27 cellular contexts compared by ENCODE assay signal in genomic region chr2:24101992-24102391, GRCh38. TPM values are rescaled to one million over a fixed set of nuclear protein-coding genes. Genes with fewer than 3 reads are reported as not detected.
DNase-seq lines count a peak whose midpoint lies in the region; ATAC-seq, FAIRE-seq and TF ChIP-seq lines count a peak whose summit lies in the region.
"Had no signal": no experiment of that assay in that cellular context is flagged by ENCODE, and none has a peak within 500 bp of the region (broad histone marks: within the 10 kb centered on the region; RNA-seq: fewer than 3 reads in every experiment).

No MANE protein-coding gene starts in this region.

- H3K4me1 Mint-ChIP-seq in activated T-cell treated with anti-CD3 and anti-CD28 coated beads, Interleukin-2, amount 50 U/mL, for 24 hours (ENCODE audit: low read depth): no peaks in the 10 kb centered on the region
- H3K4me1 Mint-ChIP-seq: CD14-positive monocyte; CD4-positive, alpha-beta memory T cell; CD8-positive, alpha-beta memory T cell had no signal

- H3K9me3 ChIP-seq in A673 (ENCODE audit: low read depth, low read length, poor library complexity, severe bottlenecking) (no peaks in the 10 kb centered on the region), SK-N-SH (peaks cover 7% of the 10 kb centered on the region; the same call in 1 of the 2 replicates), GM12878 (replicated peaks; ENCODE audit: control insufficient read depth, insufficient read depth, low read length) (no peaks in the 10 kb centered on the region; the same call in 1 of the 3 replicates), vagina (no peaks in the 10 kb centered on the region)
- H3K9me3 ChIP-seq: A549, BE2C had no signal

- intact Hi-C loops in A673 (cut with micrococcal nuclease; ENCODE audit: unreplicated experiment): no loop called here
- intact Hi-C loops in GM12878 (cut with micrococcal nuclease; ENCODE audit: unreplicated experiment): no loop called here
- intact Hi-C loops in vagina (cut with DNase I): no loop called here

- H3K27me3 Mint-ChIP-seq in activated T-cell treated with anti-CD3 and anti-CD28 coated beads, Interleukin-2, amount 50 U/mL, for 24 hours: no peaks in the 10 kb centered on the region
- H3K27me3 Mint-ChIP-seq: CD4-positive, alpha-beta memory T cell; CD8-positive, alpha-beta memory T cell had no signal

- H3K36me3 Mint-ChIP-seq in activated T-cell treated with anti-CD3 and anti-CD28 coated beads, Interleukin-2, amount 50 U/mL, for 24 hours (ENCODE audit: low read depth): peaks cover 21% of the 10 kb centered on the region

- no peaks in the 10 kb centered on the region for H3K9me2 ChIP-seq in SK-N-SH

- no peaks in the 10 kb centered on the region for H3K79me2 ChIP-seq in SK-N-SH (ENCODE audit: insufficient read depth)
- no peaks in the 10 kb centered on the region for H3K79me2 ChIP-seq in GM12878 (ENCODE audit: control insufficient read depth, insufficient read depth, low read length)

- H3K27me3 ChIP-seq in A673 (replicated peaks; ENCODE audit: insufficient read depth, low read depth, low read length, poor library complexity) (no peaks in the 10 kb centered on the region), SK-N-SH (ENCODE audit: insufficient read depth) (no peaks in the 10 kb centered on the region), GM12878 (replicated peaks in 1 of 2; ENCODE audit: control insufficient read depth in 2 of 2, insufficient read depth in 2 of 2, low read length in 1 of 2) (no peaks in the 10 kb centered on the region), vagina (no peaks in the 10 kb centered on the region)
- H3K27me3 ChIP-seq: BE2C, BLaER1 had no signal

- TF ChIP-seq POLR2A in GM12878 (IDR thresholded peaks at IDR 0.05; ENCODE audit: low read depth, low read length) (no peak), vagina (IDR thresholded peaks at IDR 0.05) (no peak)

- RAD21 ChIA-PET in GM12878 (lab: Charles Lee; ENCODE audit: unreplicated experiment): no interaction called here

- H3K9me3 Mint-ChIP-seq in activated T-cell treated with anti-CD3 and anti-CD28 coated beads, Interleukin-2, amount 50 U/mL, for 24 hours: peaks cover 14% of the 10 kb centered on the region

- CTCF ChIA-PET in A673 (lab: Charles Lee) (no interaction called here), SK-N-SH (lab: Yijun Ruan, JAX) (interaction anchor here (1.1 to 5.5 kb wide), 2 partner anchors 18 to 79 kb away, joined by 3 to 38 read pairs; partner anchors contain the start of gene TP53I3), GM12878 (lab: Yijun Ruan, JAX) (interaction anchor here (1.6 kb wide), 1 partner anchor 17 kb away, joined by 3 read pairs; no protein-coding TSS in a partner anchor)

- TF ChIP-seq EP300 in SK-N-SH (IDR thresholded peaks at IDR 0.05; ENCODE audit: borderline replicate concordance in 1 of 2, low read depth in 1 of 2, low read length in 1 of 2): no peak
- TF ChIP-seq EP300 in GM12878 (IDR thresholded peaks at IDR 0.05; ENCODE audit: borderline replicate concordance in 1 of 2, control insufficient read depth in 1 of 2, low read depth in 2 of 2, low read length in 2 of 2): no peak

- TF ChIP-seq RAD21 in SK-N-SH (IDR thresholded peaks at IDR 0.05; ENCODE audit: low read length) (no peak), GM12878 (IDR thresholded peaks at IDR 0.05; ENCODE audit: insufficient read depth, low read depth, low read length) (no peak)

- H4K20me1 ChIP-seq in SK-N-SH (ENCODE audit: insufficient read depth): no peaks in the 10 kb centered on the region
- H4K20me1 ChIP-seq in GM12878 (ENCODE audit: control insufficient read depth, insufficient read depth): no peaks in the 10 kb centered on the region
- H4K20me1 ChIP-seq: BLaER1 had no signal

- no peak for ATAC-seq in GM12878
- ATAC-seq: A549 had no signal

- SMC1A ChIA-PET in GM12878 (lab: Charles Lee; ENCODE audit: uncharacterized antibody, unreplicated experiment): interaction anchor here (1.1 to 1.5 kb wide), 2 partner anchors 22 to 55 kb away, joined by 3 to 4 read pairs; partner anchors contain the start of gene WDCP

- H3K36me3 ChIP-seq in A673 (ENCODE audit: insufficient read depth, low read length, poor library complexity, severe bottlenecking) (no peaks in the 10 kb centered on the region), SK-N-SH (replicated peaks in 1 of 2; ENCODE audit: control insufficient read depth in 1 of 2, insufficient read depth in 2 of 2, low read length in 1 of 2) (peaks cover 0 to 3% of the 10 kb centered on the region in 2 experiments), GM12878 (ENCODE audit: control insufficient read depth in 2 of 2, insufficient read depth in 2 of 2, low read length in 1 of 2) (no peaks in the 10 kb centered on the region), vagina (no peaks in the 10 kb centered on the region)
- H3K36me3 ChIP-seq: BE2C had no signal

- H3K4me3 ChIP-seq in A673 (ENCODE audit: low read depth, low read length, poor library complexity, severe bottlenecking): no peak overlapping the region
- no peak overlapping the region for H3K4me3 ChIP-seq in SK-N-SH (ENCODE audit: low read depth in 2 of 2, low read length in 1 of 2)
- no peak overlapping the region for H3K4me3 ChIP-seq in GM12878
- no peak overlapping the region for H3K4me3 ChIP-seq in vagina
- H3K4me3 ChIP-seq: A549, BLaER1 had no signal

- in situ Hi-C loops in GM12878 (cut with MboI): no loop called here

- no peaks in the 10 kb centered on the region for H3F3A ChIP-seq in SK-N-SH (replicated peaks; ENCODE audit: insufficient read depth)

- WGBS in SK-N-SH (ENCODE audit: low lambda C conversion rate): 42% methylated on average over 2 of the region's 2 CpGs
- 78% methylated on average over 2 of the region's 2 CpGs for WGBS in GM12878 (ENCODE audit: insufficient coverage, insufficient replicate concordance, low lambda C conversion rate, missing lambda C conversion rate)

- H2AFZ ChIP-seq in SK-N-SH (ENCODE audit: low read depth) (no peak overlapping the region), GM12878 (ENCODE audit: control insufficient read depth, low read depth, low read length) (no peak overlapping the region)

- DNase-seq in A673 (ENCODE audit: low spot score): peak; percentile 1
- DNase-seq in SK-N-SH: no peak
- DNase-seq in GM12878 (ENCODE audit: low read depth, low spot score): no peak
- DNase-seq in putamen (ENCODE audit: low spot score): peak; percentile 56
- no peak for DNase-seq in kidney tubule cell (ENCODE audit: low spot score)
- DNase-seq in activated T-cell treated with anti-CD3 and anti-CD28 coated beads, Interleukin-2, amount 50 U/mL, for 24 hours: no peak
- no peak for DNase-seq in vagina (ENCODE audit: extremely low spot score in 2 of 2)
- DNase-seq: ACHN; BE2C; C1 segment of cervical spinal cord; CD4-positive, alpha-beta memory T cell; CD4-positive, CD25-positive, alpha-beta regulatory T cell; CD8-positive, alpha-beta memory T cell; COR-L47; DMS 273 treated with DMSO at 0.1 percent for 48 hours; DMS153; DMS53; DMS79; DND-41; EL; GDM1 had no signal

- TF ChIP-seq CTCF in A673 (conservative IDR thresholded peaks at IDR 0.05; ENCODE audit: low read depth, low read length) (no peak), SK-N-SH (IDR thresholded peaks at IDR 0.05) (no peak), GM12878 (IDR thresholded peaks at IDR 0.05 in 2 of 3, conservative IDR thresholded peaks at IDR 0.05 in 1 of 3; ENCODE audit: control insufficient read depth in 2 of 3, extremely low read depth in 1 of 3, insufficient read depth in 1 of 3, low read depth in 3 of 3, low read length in 3 of 3) (no peak), vagina (IDR thresholded peaks at IDR 0.05) (no peak)

- POLR2A ChIA-PET in A673 (lab: Charles Lee; ENCODE audit: low non-redundant PET): no interaction called here
- POLR2A ChIA-PET in SK-N-SH (lab: Yijun Ruan, JAX): interaction anchor here (0.8 kb wide), 1 partner anchor 18 kb away, joined by 3 read pairs; the partner anchor contains the start of gene TP53I3
- POLR2A ChIA-PET in GM12878 (lab: Charles Lee): no interaction called here

- H3K4me3 Mint-ChIP-seq in activated T-cell treated with anti-CD3 and anti-CD28 coated beads, Interleukin-2, amount 50 U/mL, for 24 hours: no peak overlapping the region
- H3K4me3 Mint-ChIP-seq: CD14-positive monocyte; CD4-positive, alpha-beta memory T cell; CD4-positive, CD25-positive, alpha-beta regulatory T cell; CD8-positive, alpha-beta memory T cell had no signal

- no peak overlapping the region for H3K27ac Mint-ChIP-seq in activated T-cell treated with anti-CD3 and anti-CD28 coated beads, Interleukin-2, amount 50 U/mL, for 24 hours
- H3K27ac Mint-ChIP-seq: CD14-positive monocyte; CD4-positive, alpha-beta memory T cell; CD4-positive, CD25-positive, alpha-beta regulatory T cell; CD8-positive, alpha-beta memory T cell had no signal

- BruUV-seq in A673 (replicated peaks; lab: Mats Ljungman, UMichigan) (no TSS peak), GM12878 (replicated peaks; lab: Mats Ljungman, UMichigan) (no TSS peak)

- FAIRE-seq in GM12878 (lab: Jason Lieb, UNC): no peak
- FAIRE-seq: A549, GM12891 had no signal

- H3K27ac ChIP-seq in A673 (ENCODE audit: low read depth, low read length, poor library complexity, severe bottlenecking): no peak overlapping the region
- H3K27ac ChIP-seq in SK-N-SH (ENCODE audit: low read depth in 2 of 2, low read length in 1 of 2): no peak overlapping the region
- H3K27ac ChIP-seq in GM12878 (ENCODE audit: control insufficient read depth, insufficient read depth): no peak overlapping the region
- H3K27ac ChIP-seq in vagina: no peak overlapping the region
- H3K27ac ChIP-seq: 22Rv1, A549, BLaER1 had no signal

- no peak overlapping the region for H3K4me2 ChIP-seq in SK-N-SH
- no peak overlapping the region for H3K4me2 ChIP-seq in GM12878 (ENCODE audit: control insufficient read depth, insufficient read depth)
- H3K4me2 ChIP-seq: A549, BLaER1 had no signal

- no peaks in the 10 kb centered on the region for H3K4me1 ChIP-seq in A673 (ENCODE audit: insufficient read depth, low read length, poor library complexity, severe bottlenecking)
- H3K4me1 ChIP-seq in SK-N-SH (ENCODE audit: control insufficient read depth in 1 of 2, insufficient read depth in 2 of 2, low read depth in 1 of 2, low read length in 1 of 2): peaks cover 0 to 11% of the 10 kb centered on the region in 2 experiments; a peak in 2 of 4 replicates
- peaks cover 9% of the 10 kb centered on the region for H3K4me1 ChIP-seq in GM12878 (ENCODE audit: control insufficient read depth, insufficient read depth, low read length)
- no peaks in the 10 kb centered on the region for H3K4me1 ChIP-seq in vagina

- no peak overlapping the region for H3K9ac ChIP-seq in SK-N-SH
- no peak overlapping the region for H3K9ac ChIP-seq in GM12878 (ENCODE audit: control insufficient read depth, insufficient read depth, low read length)
- H3K9ac ChIP-seq: BLaER1 had no signal

RNA-seq across cellular contexts. Expression of gene TP53I3, which starts 17.4 kb away (rescaled TPM):
- total RNA-seq in A673 (2021) (2.8 and 3.0 TPM in 2 replicates), GM12878 (2014; rRNA removed) (12.2 and 13.0 TPM in 2 replicates), GM12878 (2014; rRNA removed; fragmentation: Illumina TruSeq; extraction: Trizol) (10.0 and 12.3 TPM in 2 replicates), GM12878 (2021) (10.9 and 11.4 TPM in 2 replicates), vagina (31.9 TPM)
- polyA plus RNA-seq in SK-N-SH (2012; rRNA removed) (110 and 116 TPM in 2 replicates), GM12878 (2011; rRNA removed) (5.2 and 6.2 TPM in 2 replicates), GM12878 (2014; fragmentation: Illumina TruSeq; extraction: Trizol) (4.7 and 6.5 TPM in 2 replicates), GM12878 (2014; fragmentation: Nextera tagmentation; extraction: Ambion mirVana) (1 to 10 TPM; 1.4 to 2.6 TPM), GM12878 (2014; rRNA removed) (15.8 and 16.2 TPM in 2 replicates), GM12878 (2016; fragmentation: Nextera tagmentation; extraction: Ambion mirVana) (10 to 100 TPM; 47.6 to 57.4 TPM)
- 49.8 and 71.0 TPM in 2 replicates for polyA plus RNA-seq in SK-N-SH (2012; cell fraction: cytosol; rRNA removed)
- polyA plus RNA-seq in SK-N-SH (2012; cell fraction: nucleus; rRNA removed): 344 and 375 TPM in 2 replicates
- 2.9 and 3.2 TPM in 2 replicates for total RNA-seq in GM12878 (2013; cell fraction: nucleolus; rRNA removed)
- 4.4 TPM for polyA plus RNA-seq in GM12878 (2011; ENCODE audit: low read depth)
- 9.5 and 11.4 TPM in 2 replicates for polyA plus RNA-seq in GM12878 (2011; cell fraction: cytosol; rRNA removed)
- polyA plus RNA-seq in GM12878 (2011; cell fraction: nucleus; rRNA removed): 13.2 and 13.3 TPM in 2 replicates
- 9.3 TPM in 2 replicates for polyA plus RNA-seq in GM12878 (2012)
- 1.7 and 6.0 TPM in 2 replicates for polyA minus RNA-seq in GM12878 (2011; rRNA and poly(A)+ RNA removed)
- 2.8 TPM in 1 of 2 replicates, not detected in the other for polyA minus RNA-seq in GM12878 (2011; cell fraction: cytosol; rRNA and poly(A)+ RNA removed)
- 1.9 and 7.0 TPM in 2 replicates for polyA minus RNA-seq in GM12878 (2011; cell fraction: nucleus; rRNA and poly(A)+ RNA removed)
- polyA plus RNA-seq: CD8-positive, alpha-beta memory T cell had no signal

RNA-seq across cellular contexts. Expression of gene PFN4, which starts 21.1 kb away (rescaled TPM):
- total RNA-seq in A673 (2021) (0.94 TPM in 1 of 2 replicates, not detected in the other), GM12878 (2014; rRNA removed) (0.93 and 1.0 TPM in 2 replicates), GM12878 (2014; rRNA removed; fragmentation: Illumina TruSeq; extraction: Trizol) (1.3 and 1.6 TPM in 2 replicates), GM12878 (2021) (0.98 and 1.4 TPM in 2 replicates), vagina (not detected)
- polyA plus RNA-seq in SK-N-SH (2012; rRNA removed) (0.54 and 0.61 TPM in 2 replicates), GM12878 (2011; rRNA removed) (0.12 and 0.29 TPM in 2 replicates), GM12878 (2014; fragmentation: Illumina TruSeq; extraction: Trizol) (0.93 and 1.9 TPM in 2 replicates), GM12878 (2014; fragmentation: Nextera tagmentation; extraction: Ambion mirVana) (under 1 TPM; 0.14 to 0.38 TPM), GM12878 (2014; rRNA removed) (0.99 and 2.3 TPM in 2 replicates), GM12878 (2016; fragmentation: Nextera tagmentation; extraction: Ambion mirVana) (1 to 10 TPM; 2.1 TPM)
- polyA plus RNA-seq in SK-N-SH (2012; cell fraction: cytosol; rRNA removed): 0.35 and 0.37 TPM in 2 replicates
- 1.5 and 1.6 TPM in 2 replicates for polyA plus RNA-seq in SK-N-SH (2012; cell fraction: nucleus; rRNA removed)
- total RNA-seq in GM12878 (2013; cell fraction: nucleolus; rRNA removed): not detected in 2 replicates
- polyA plus RNA-seq in GM12878 (2011; ENCODE audit: low read depth): not detected
- polyA plus RNA-seq in GM12878 (2011; cell fraction: cytosol; rRNA removed): 0.19 and 0.28 TPM in 2 replicates
- polyA plus RNA-seq in GM12878 (2011; cell fraction: nucleus; rRNA removed): 0.18 and 0.58 TPM in 2 replicates
- polyA plus RNA-seq in GM12878 (2012): 0.73 and 0.92 TPM in 2 replicates
- polyA minus RNA-seq in GM12878 (2011; rRNA and poly(A)+ RNA removed): not detected in 2 replicates
- not detected in 2 replicates for polyA minus RNA-seq in GM12878 (2011; cell fraction: cytosol; rRNA and poly(A)+ RNA removed)
- 3.0 TPM in 1 of 2 replicates, not detected in the other for polyA minus RNA-seq in GM12878 (2011; cell fraction: nucleus; rRNA and poly(A)+ RNA removed)
- total RNA-seq: CD4-positive, alpha-beta memory T cell; CD4-positive, CD25-positive, alpha-beta regulatory T cell; G401 had no signal
- polyA plus RNA-seq: CD14-positive monocyte; CD4-positive, alpha-beta memory T cell; CD4-positive, CD25-positive, alpha-beta regulatory T cell; CD8-positive, alpha-beta memory T cell had no signal

RNA-seq across cellular contexts. Expression of gene FAM228B, which starts 21.3 kb away (rescaled TPM):
- total RNA-seq in A673 (2021) (6.8 and 11.3 TPM in 2 replicates), GM12878 (2014; rRNA removed) (7.7 and 8.2 TPM in 2 replicates), GM12878 (2014; rRNA removed; fragmentation: Illumina TruSeq; extraction: Trizol) (7.2 and 10.8 TPM in 2 replicates), GM12878 (2021) (8.8 TPM in 2 replicates), vagina (16.5 TPM)
- polyA plus RNA-seq in SK-N-SH (2012; rRNA removed) (5.3 and 6.8 TPM in 2 replicates), GM12878 (2011; rRNA removed) (3.9 and 6.9 TPM in 2 replicates), GM12878 (2014; fragmentation: Illumina TruSeq; extraction: Trizol) (5.5 and 10.3 TPM in 2 replicates), GM12878 (2014; fragmentation: Nextera tagmentation; extraction: Ambion mirVana) (1 to 10 TPM; 5.1 to 5.8 TPM), GM12878 (2014; rRNA removed) (4.2 and 6.4 TPM in 2 replicates), GM12878 (2016; fragmentation: Nextera tagmentation; extraction: Ambion mirVana) (10 to 100 TPM in 1 of 2 experiments, 1 to 10 TPM in 1; 7.8 to 11.0 TPM)
- 7.4 and 7.6 TPM in 2 replicates for polyA plus RNA-seq in SK-N-SH (2012; cell fraction: cytosol; rRNA removed)
- 10.1 and 15.6 TPM in 2 replicates for polyA plus RNA-seq in SK-N-SH (2012; cell fraction: nucleus; rRNA removed)
- 26.7 and 29.3 TPM in 2 replicates for total RNA-seq in GM12878 (2013; cell fraction: nucleolus; rRNA removed)
- polyA plus RNA-seq in GM12878 (2011; ENCODE audit: low read depth): 8.3 TPM
- 1.8 TPM in 2 replicates for polyA plus RNA-seq in GM12878 (2011; cell fraction: cytosol; rRNA removed)
- polyA plus RNA-seq in GM12878 (2011; cell fraction: nucleus; rRNA removed): 4.1 and 6.0 TPM in 2 replicates
- polyA plus RNA-seq in GM12878 (2012): 10.2 and 11.4 TPM in 2 replicates
- polyA minus RNA-seq in GM12878 (2011; rRNA and poly(A)+ RNA removed): 2.3 and 2.4 TPM in 2 replicates
- 3.6 TPM in 1 of 2 replicates, not detected in the other for polyA minus RNA-seq in GM12878 (2011; cell fraction: cytosol; rRNA and poly(A)+ RNA removed)
- polyA minus RNA-seq in GM12878 (2011; cell fraction: nucleus; rRNA and poly(A)+ RNA removed): 4.2 and 6.8 TPM in 2 replicates

RNA-seq across cellular contexts. Expression of gene SF3B6, which starts 25.9 kb away (rescaled TPM):
- 123 and 130 TPM in 2 replicates for total RNA-seq in A673 (2021)
- polyA plus RNA-seq in SK-N-SH (2012; rRNA removed): 275 and 295 TPM in 2 replicates
- 400 and 550 TPM in 2 replicates for polyA plus RNA-seq in SK-N-SH (2012; cell fraction: cytosol; rRNA removed)
- polyA plus RNA-seq in SK-N-SH (2012; cell fraction: nucleus; rRNA removed): 99.6 and 106 TPM in 2 replicates
- 28.9 and 31.1 TPM in 2 replicates for total RNA-seq in GM12878 (2013; cell fraction: nucleolus; rRNA removed)
- 157 and 185 TPM in 2 replicates for total RNA-seq in GM12878 (2014; rRNA removed)
- total RNA-seq in GM12878 (2014; rRNA removed; fragmentation: Illumina TruSeq; extraction: Trizol): 246 and 250 TPM in 2 replicates
- 117 and 118 TPM in 2 replicates for total RNA-seq in GM12878 (2021)
- polyA plus RNA-seq in GM12878 (2011; ENCODE audit: low read depth): 131 TPM
- polyA plus RNA-seq in GM12878 (2011; rRNA removed): 248 and 325 TPM in 2 replicates
- polyA plus RNA-seq in GM12878 (2011; cell fraction: cytosol; rRNA removed): 107 and 140 TPM in 2 replicates
- 68.1 and 79.4 TPM in 2 replicates for polyA plus RNA-seq in GM12878 (2011; cell fraction: nucleus; rRNA removed)
- polyA plus RNA-seq in GM12878 (2012): 149 and 150 TPM in 2 replicates
- 258 and 323 TPM in 2 replicates for polyA plus RNA-seq in GM12878 (2014; fragmentation: Illumina TruSeq; extraction: Trizol)
- polyA plus RNA-seq in GM12878 (2014; fragmentation: Nextera tagmentation; extraction: Ambion mirVana): 100 to 1,000 TPM; 538 to 584 TPM
- polyA plus RNA-seq in GM12878 (2014; rRNA removed): 226 and 283 TPM in 2 replicates
- 100 to 1,000 TPM; 372 to 415 TPM for polyA plus RNA-seq in GM12878 (2016; fragmentation: Nextera tagmentation; extraction: Ambion mirVana)
- 23.9 and 47.8 TPM in 2 replicates for polyA minus RNA-seq in GM12878 (2011; rRNA and poly(A)+ RNA removed)
- polyA minus RNA-seq in GM12878 (2011; cell fraction: cytosol; rRNA and poly(A)+ RNA removed): 18.8 and 24.6 TPM in 2 replicates
- 12.2 and 13.3 TPM in 2 replicates for polyA minus RNA-seq in GM12878 (2011; cell fraction: nucleus; rRNA and poly(A)+ RNA removed)
- total RNA-seq in vagina: 82.3 TPM

RNA-seq across cellular contexts. Expression of gene FKBP1B, which starts 52.5 kb away (rescaled TPM):
- total RNA-seq in A673 (2021) (2.9 and 3.7 TPM in 2 replicates), GM12878 (2014; rRNA removed) (0.16 and 0.23 TPM in 2 replicates), GM12878 (2014; rRNA removed; fragmentation: Illumina TruSeq; extraction: Trizol) (0.18 TPM in 1 of 2 replicates, not detected in the other), GM12878 (2021) (0.33 TPM in 1 of 2 replicates, not detected in the other), vagina (14.2 TPM)
- polyA plus RNA-seq in SK-N-SH (2012; rRNA removed) (69.7 and 72.4 TPM in 2 replicates), GM12878 (2011; rRNA removed) (0.24 and 0.27 TPM in 2 replicates), GM12878 (2014; fragmentation: Illumina TruSeq; extraction: Trizol) (0.43 and 0.47 TPM in 2 replicates), GM12878 (2014; fragmentation: Nextera tagmentation; extraction: Ambion mirVana) (under 1 TPM; 0.23 to 0.38 TPM), GM12878 (2014; rRNA removed) (0.30 and 0.53 TPM in 2 replicates), GM12878 (2016; fragmentation: Nextera tagmentation; extraction: Ambion mirVana) (under 1 TPM; 0.21 to 0.23 TPM)
- 70.9 and 74.8 TPM in 2 replicates for polyA plus RNA-seq in SK-N-SH (2012; cell fraction: cytosol; rRNA removed)
- 35.5 and 45.1 TPM in 2 replicates for polyA plus RNA-seq in SK-N-SH (2012; cell fraction: nucleus; rRNA removed)
- total RNA-seq in GM12878 (2013; cell fraction: nucleolus; rRNA removed): not detected in 2 replicates
- not detected for polyA plus RNA-seq in GM12878 (2011; ENCODE audit: low read depth)
- polyA plus RNA-seq in GM12878 (2011; cell fraction: cytosol; rRNA removed): 0.10 and 0.31 TPM in 2 replicates
- polyA plus RNA-seq in GM12878 (2011; cell fraction: nucleus; rRNA removed): 0.24 and 0.45 TPM in 2 replicates
- 0.64 and 0.72 TPM in 2 replicates for polyA plus RNA-seq in GM12878 (2012)
- polyA minus RNA-seq in GM12878 (2011; rRNA and poly(A)+ RNA removed): not detected in 2 replicates
- not detected in 2 replicates for polyA minus RNA-seq in GM12878 (2011; cell fraction: cytosol; rRNA and poly(A)+ RNA removed)
- polyA minus RNA-seq in GM12878 (2011; cell fraction: nucleus; rRNA and poly(A)+ RNA removed): not detected in 2 replicates

Comparison
In these comparisons a context has a peak if more than half of its experiments do, and no peak if none do; other contexts are left out.
1. DNase-seq: peak in A673 (single experiment) and putamen (single experiment); none in SK-N-SH (single experiment), GM12878 (single experiment), kidney tubule cell (single experiment), activated T-cell treated with anti-CD3 and anti-CD28 coated beads, Interleukin-2, amount 50 U/mL, for 24 hours (single experiment) and vagina (0 of 2).